21 cellular contexts compared by ENCODE assay signal in the genomic region with DNA sequence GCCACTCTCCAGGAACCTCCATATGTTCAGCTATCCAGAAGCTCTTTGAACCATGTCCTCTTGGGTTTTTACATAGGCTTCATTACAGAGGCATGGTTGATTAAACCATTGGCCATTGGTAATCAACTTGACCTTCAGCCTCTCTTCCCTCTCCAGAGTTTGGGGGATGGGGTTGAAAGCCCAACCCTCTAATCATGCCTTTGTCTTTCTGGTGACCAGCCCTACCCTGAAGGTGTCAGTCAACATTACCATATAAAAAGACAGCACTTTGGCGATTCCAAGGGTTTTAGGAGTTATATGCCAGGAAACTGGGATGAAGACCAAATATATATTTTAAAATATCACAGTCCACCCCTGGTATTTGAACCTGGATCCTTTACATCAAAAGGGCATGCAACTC.
DNase-seq lines count a peak whose midpoint lies in the region; ATAC-seq and TF ChIP-seq lines count a peak whose summit lies in the region.
"Had no signal": no experiment of that assay in that cellular context is flagged by ENCODE, and none has a peak within 500 bp of the region (broad histone marks: within the 10 kb centered on the region; RNA-seq: fewer than 3 reads in every experiment).

No MANE protein-coding gene starts in this region.

- no peaks in the 10 kb centered on the region for H3K36me3 ChIP-seq in GM23338 (ENCODE audit: insufficient read depth)
- H3K36me3 ChIP-seq: BE2C; BLaER1 treated with 17β-estradiol and CSF1 and Interleukin-3, amounts not matched to agents 10 nM and 100 nM had no signal

- CTCF ChIA-PET in WTC11 (lab: Charles Lee), result no interaction called here

- no peak overlapping the region for H3K4me2 ChIP-seq in GM23338
- H3K4me2 ChIP-seq: A549; BLaER1 treated with 17β-estradiol and CSF1 and Interleukin-3, amounts not matched to agents 10 nM and 100 nM had no signal

- H3K9me2 ChIP-seq in GM23338 (ENCODE audit: insufficient read depth), result no peaks in the 10 kb centered on the region

- peaks cover 8% of the 10 kb centered on the region; the same call in 2 of the 3 replicates for H3K36me3 Mint-ChIP-seq in GM23338 (ENCODE audit: low read depth)
- peaks cover 17% of the 10 kb centered on the region for H3K36me3 Mint-ChIP-seq in WTC11
- H3K36me3 Mint-ChIP-seq: CD14-positive monocyte; CD8-positive, alpha-beta memory T cell had no signal

- peaks cover 14% of the 10 kb centered on the region for H3K4me1 Mint-ChIP-seq in GM23338
- H3K4me1 Mint-ChIP-seq in WTC11, result peaks cover 45% of the 10 kb centered on the region
- H3K4me1 Mint-ChIP-seq: CD14-positive monocyte; CD8-positive, alpha-beta memory T cell had no signal

- ATAC-seq in GM23338, result peak; percentile 66
- peak; percentile 64 for ATAC-seq in WTC11
- no peak for ATAC-seq in GM18870 (IDR thresholded peaks at IDR 0.05; ENCODE audit: unreplicated experiment)
- ATAC-seq: A549, HCT116 had no signal

- DNase-seq in GM23338 (ENCODE audit: low spot score) (peak; percentile 30), WTC11 (ENCODE audit: low spot score) (no peak), iPS DF 19.7 (ENCODE audit: low read depth, low spot score) (peak; percentile 7), NCI-H1417 treated with DMSO at 0.1 percent for 48 hours (lab: John Stamatoyannopoulos, UW) (no peak), OCI-M1 (lab: John Stamatoyannopoulos, UW) (no peak)
- DNase-seq: 8988T; ACHN; AML-193; BE2C; CD4-positive, alpha-beta T cell; CD8-positive, alpha-beta memory T cell; DMS 273 treated with DMSO at 0.1 percent for 48 hours; DMS79; EL; GF-D8; H9 had no signal

- H3K4me3 ChIP-seq in GM23338, result no peak overlapping the region
- H3K4me3 ChIP-seq: A549; BLaER1 treated with 17β-estradiol and CSF1 and Interleukin-3, amounts not matched to agents 10 nM and 100 nM had no signal

- POLR2A ChIA-PET in WTC11 (lab: Charles Lee), result no interaction called here

- no peak overlapping the region for H3K27ac ChIP-seq in GM23338 (ENCODE audit: low read depth)
- H3K27ac ChIP-seq: A549; BLaER1 treated with 17β-estradiol and CSF1 and Interleukin-3, amounts not matched to agents 10 nM and 100 nM had no signal

- H3K27me3 ChIP-seq in GM23338 (ENCODE audit: insufficient read depth), result no peaks in the 10 kb centered on the region
- H3K27me3 ChIP-seq: BE2C; BLaER1 treated with 17β-estradiol and CSF1 and Interleukin-3, amounts not matched to agents 10 nM and 100 nM had no signal

- TF ChIP-seq CTCF in GM23338 (conservative IDR thresholded peaks at IDR 0.05; ENCODE audit: low read depth in 2 of 2) (no peak), WTC11 (IDR thresholded peaks at IDR 0.05) (no peak)

- no peak overlapping the region for H3K27ac Mint-ChIP-seq in GM23338
- H3K27ac Mint-ChIP-seq in WTC11, result no peak overlapping the region
- H3K27ac Mint-ChIP-seq: CD14-positive monocyte; CD4-positive, alpha-beta T cell; CD8-positive, alpha-beta memory T cell; H9 had no signal

- H3K4me1 ChIP-seq in GM23338 (ENCODE audit: insufficient read depth), result peaks cover 14% of the 10 kb centered on the region; the same call in 1 of the 2 replicates
- H3K4me1 ChIP-seq: A549; BE2C; BLaER1 treated with 17β-estradiol and CSF1 and Interleukin-3, amounts not matched to agents 10 nM and 100 nM had no signal

- no peaks in the 10 kb centered on the region for H3K79me2 ChIP-seq in GM23338 (replicated peaks; ENCODE audit: insufficient read depth)

- no peaks in the 10 kb centered on the region for H4K20me1 ChIP-seq in GM23338 (replicated peaks; ENCODE audit: insufficient read depth)
- H4K20me1 ChIP-seq: BLaER1 treated with 17β-estradiol and CSF1 and Interleukin-3, amounts not matched to agents 10 nM and 100 nM had no signal

- H3K27me3 Mint-ChIP-seq in GM23338 (ENCODE audit: insufficient read depth, low read depth, poor library complexity) (peaks cover 1% of the 10 kb centered on the region), WTC11 (ENCODE audit: low read depth) (no peaks in the 10 kb centered on the region)
- H3K27me3 Mint-ChIP-seq: CD4-positive, alpha-beta T cell had no signal

- no peak overlapping the region for H2AFZ ChIP-seq in GM23338

- H3F3A ChIP-seq in GM23338 (replicated peaks; ENCODE audit: low read depth), result no peaks in the 10 kb centered on the region

- no peak overlapping the region for H3K4me3 Mint-ChIP-seq in GM23338
- no peak overlapping the region for H3K4me3 Mint-ChIP-seq in WTC11
- H3K4me3 Mint-ChIP-seq: CD14-positive monocyte; CD4-positive, alpha-beta T cell; CD8-positive, alpha-beta memory T cell; H9 had no signal

- H3K9me3 Mint-ChIP-seq in GM23338, result peaks cover 9% of the 10 kb centered on the region; the same call in 2 of the 3 replicates
- H3K9me3 Mint-ChIP-seq in WTC11, result peaks cover 22% of the 10 kb centered on the region
- H3K9me3 Mint-ChIP-seq: CD4-positive, alpha-beta T cell had no signal

TF ChIP-seq in GM23338, 12 proteins besides CTCF, POLR2A, EP300 and RAD21 (continues in another document):
- TF ChIP-seq CREB1 (CRISPR knock-in tag; IDR thresholded peaks at IDR 0.05; ENCODE audit: low read depth), result no peak
- TF ChIP-seq EZH2phosphoT487 (IDR thresholded peaks at IDR 0.05; ENCODE audit: unreplicated experiment), result no peak
- no peak for TF ChIP-seq STAT1 (IDR thresholded peaks at IDR 0.05; ENCODE audit: unreplicated experiment)

TF ChIP-seq in WTC11, 78 proteins besides CTCF, POLR2A, EP300 and RAD21:
- TF ChIP-seq, protein P1, sequence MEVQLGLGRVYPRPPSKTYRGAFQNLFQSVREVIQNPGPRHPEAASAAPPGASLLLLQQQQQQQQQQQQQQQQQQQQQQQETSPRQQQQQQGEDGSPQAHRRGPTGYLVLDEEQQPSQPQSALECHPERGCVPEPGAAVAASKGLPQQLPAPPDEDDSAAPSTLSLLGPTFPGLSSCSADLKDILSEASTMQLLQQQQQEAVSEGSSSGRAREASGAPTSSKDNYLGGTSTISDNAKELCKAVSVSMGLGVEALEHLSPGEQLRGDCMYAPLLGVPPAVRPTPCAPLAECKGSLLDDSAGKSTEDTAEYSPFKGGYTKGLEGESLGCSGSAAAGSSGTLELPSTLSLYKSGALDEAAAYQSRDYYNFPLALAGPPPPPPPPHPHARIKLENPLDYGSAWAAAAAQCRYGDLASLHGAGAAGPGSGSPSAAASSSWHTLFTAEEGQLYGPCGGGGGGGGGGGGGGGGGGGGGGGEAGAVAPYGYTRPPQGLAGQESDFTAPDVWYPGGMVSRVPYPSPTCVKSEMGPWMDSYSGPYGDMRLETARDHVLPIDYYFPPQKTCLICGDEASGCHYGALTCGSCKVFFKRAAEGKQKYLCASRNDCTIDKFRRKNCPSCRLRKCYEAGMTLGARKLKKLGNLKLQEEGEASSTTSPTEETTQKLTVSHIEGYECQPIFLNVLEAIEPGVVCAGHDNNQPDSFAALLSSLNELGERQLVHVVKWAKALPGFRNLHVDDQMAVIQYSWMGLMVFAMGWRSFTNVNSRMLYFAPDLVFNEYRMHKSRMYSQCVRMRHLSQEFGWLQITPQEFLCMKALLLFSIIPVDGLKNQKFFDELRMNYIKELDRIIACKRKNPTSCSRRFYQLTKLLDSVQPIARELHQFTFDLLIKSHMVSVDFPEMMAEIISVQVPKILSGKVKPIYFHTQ (CRISPR knock-in tag; IDR thresholded peaks at IDR 0.05), result no peak
- TF ChIP-seq ZNF396 (CRISPR knock-in tag; IDR thresholded peaks at IDR 0.05; ENCODE audit: borderline replicate concordance), result no peak
- no peak for TF ChIP-seq ZNF671 (CRISPR knock-in tag; IDR thresholded peaks at IDR 0.05)
- no peak for TF ChIP-seq CBFB (CRISPR knock-in tag; IDR thresholded peaks at IDR 0.05; ENCODE audit: low read depth)
- TF ChIP-seq ZNF138 (CRISPR knock-in tag; conservative IDR thresholded peaks at IDR 0.05), result no peak
- TF ChIP-seq FOXK1 (CRISPR knock-in tag; IDR thresholded peaks at IDR 0.05), result no peak
- TF ChIP-seq EMX1 (CRISPR knock-in tag; IDR thresholded peaks at IDR 0.05), result no peak
- TF ChIP-seq NFYB (CRISPR knock-in tag; conservative IDR thresholded peaks at IDR 0.05; ENCODE audit: low read depth), result no peak

Comparison
In these comparisons a context has a peak if more than half of its experiments do, and no peak if none do; other contexts are left out.
1. DNase-seq: peak in GM23338 (single experiment) and iPS DF 19.7 (single experiment); none in WTC11 (single experiment), NCI-H1417 treated with DMSO at 0.1 percent for 48 hours (single experiment) and OCI-M1 (single experiment).